In the genomic region with DNA sequence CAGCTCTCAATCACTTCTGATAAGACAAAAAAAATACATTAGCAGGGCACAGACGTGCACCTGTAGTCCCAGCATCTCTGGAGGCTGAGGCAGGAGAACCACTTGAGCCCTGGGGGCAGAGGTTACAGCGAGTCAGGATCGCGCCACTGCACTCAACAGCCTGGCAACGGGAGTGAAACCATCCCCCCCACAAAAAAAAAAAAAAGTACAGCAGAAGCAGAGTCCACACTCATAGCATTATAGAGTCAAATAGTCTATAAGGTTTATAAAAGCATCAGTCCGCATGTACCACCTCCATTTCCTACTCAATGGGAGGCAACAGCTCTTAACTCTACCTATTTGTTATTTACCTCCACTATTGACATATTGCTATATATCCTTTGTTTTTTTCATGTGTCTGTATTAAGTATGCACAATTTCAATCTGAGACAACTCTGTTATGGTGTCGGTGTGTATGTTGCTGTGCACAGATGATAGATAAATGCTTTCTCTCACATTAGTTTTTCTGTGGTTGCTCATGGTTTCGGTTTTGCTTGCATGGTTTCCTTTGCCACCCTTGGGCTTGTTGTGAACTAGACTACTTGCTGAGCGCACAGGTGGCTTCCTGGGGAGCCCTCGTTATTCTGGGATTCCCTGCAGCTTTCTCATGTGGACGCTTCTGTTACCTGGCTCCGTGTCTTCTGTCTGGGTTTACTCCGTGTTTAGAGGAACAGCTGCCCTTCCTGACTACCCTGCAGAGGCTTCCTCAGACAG, we compare ENCODE assay signal across 8 cellular contexts. TPM values are rescaled to one million over a fixed set of nuclear protein-coding genes. Genes with fewer than 3 reads are reported as not detected.
DNase-seq lines count a peak whose midpoint lies in the region; ATAC-seq and TF ChIP-seq lines count a peak whose summit lies in the region.

No MANE protein-coding gene starts in this region.

- DNase-seq in BE2C (no peak), Ammon's horn (ENCODE audit: low spot score) (no peak), left ventricle myocardium superior (no peak), nucleus accumbens (lab: John Stamatoyannopoulos, UW) (no peak)
- peak; percentile 25 to 67 for DNase-seq in activated CD4-positive, alpha-beta T cell treated with anti-CD3 and anti-CD28 coated beads, Interleukin-2, amount 50 U/mL, for 24 hours (ENCODE audit: low read depth in 1 of 2, low spot score in 1 of 2)
- peak in 3 of 4 experiments; percentile 13 to 32 (median 25) for DNase-seq in stimulated activated CD4-positive, alpha-beta T cell treated with anti-CD3 and anti-CD28 coated beads, Interleukin-1b, Interleukin-23, amount 100 ng/mL, for 24 hours (ENCODE audit: low read depth in 4 of 4, low spot score in 1 of 4)

- TF ChIP-seq CTCF in BE2C (IDR thresholded peaks at IDR 0.05; ENCODE audit: low read depth, low read length) = no peak

- peak; percentile 99 for ATAC-seq in GM19395 (IDR thresholded peaks at IDR 0.05; ENCODE audit: unreplicated experiment)
- ATAC-seq in HG03432 (IDR thresholded peaks at IDR 0.05; ENCODE audit: unreplicated experiment) = peak; percentile 99
- no peak for ATAC-seq in left ventricle myocardium superior

- H3K4me1 ChIP-seq in BE2C = no peaks in the 10 kb centered on the region

- H3K4me3 ChIP-seq in BE2C (ENCODE audit: low read depth, low read length) = peak overlapping the region; percentile 39

- H3K9me3 ChIP-seq in BE2C = no peaks in the 10 kb centered on the region

- H3K36me3 ChIP-seq in BE2C = no peaks in the 10 kb centered on the region

- intact Hi-C loops in left ventricle myocardium superior (cut with micrococcal nuclease) = no loop called here

- no peaks in the 10 kb centered on the region for H3K27me3 ChIP-seq in BE2C

RNA-seq across cellular contexts. Expression of gene PROSER2, which starts 40.4 kb away (rescaled TPM):
- not detected for polyA plus RNA-seq in BE2C (2012; ENCODE audit: insufficient read depth, insufficient read length, low read depth)
- total RNA-seq in left ventricle myocardium superior = 1.1 TPM

Comparison
In these comparisons a context has a peak if more than half of its experiments do, and no peak if none do; other contexts are left out.
1. DNase-seq: peak in activated CD4-positive, alpha-beta T cell treated with anti-CD3 and anti-CD28 coated beads, Interleukin-2, amount 50 U/mL, for 24 hours (2 of 2) and stimulated activated CD4-positive, alpha-beta T cell treated with anti-CD3 and anti-CD28 coated beads, Interleukin-1b, Interleukin-23, amount 100 ng/mL, for 24 hours (3 of 4); none in BE2C (single experiment), Ammon's horn (single experiment), left ventricle myocardium superior (single experiment) and nucleus accumbens (0 of 56).